In genomic region chr16:85453-85782, GRCh38 we compare ENCODE assay signal across 12 cellular contexts. TPM values are rescaled to one million over a fixed set of nuclear protein-coding genes. Genes with fewer than 3 reads are reported as not detected.
DNase-seq lines count a peak whose midpoint lies in the region; TF ChIP-seq lines count a peak whose summit lies in the region.
"Had no signal": no experiment of that assay in that cellular context is flagged by ENCODE, and none has a peak within 500 bp of the region (broad histone marks: within the 10 kb centered on the region; RNA-seq: fewer than 3 reads in every experiment).

No MANE protein-coding gene starts in this region.

- no peaks in the 10 kb centered on the region for H3K9me2 ChIP-seq in MM.1S (replicated peaks; ENCODE audit: insufficient read depth, low read length)

- 0 out of 2 replicates have a peak overlapping the region, but pooled peaks have one; percentile 9 for H3K9ac ChIP-seq in MM.1S (ENCODE audit: low read length)

- DNase-seq in MM.1S: no peak
- DNase-seq in chondrocyte (ENCODE audit: low spot score): no peak
- no peak for DNase-seq in progenitor cell of endocrine pancreas (ENCODE audit: low spot score, unreplicated experiment)
- DNase-seq in hippocampal formation (lab: John Stamatoyannopoulos, UW): no peak
- no peak for DNase-seq in DMS53 (lab: John Stamatoyannopoulos, UW)
- DNase-seq in NCI-H1105 (lab: John Stamatoyannopoulos, UW): no peak
- no peak for DNase-seq in NOMO-1 (lab: John Stamatoyannopoulos, UW; ENCODE audit: unreplicated experiment in 2 of 2)
- DNase-seq: BE2C, glutamatergic neuron, mesendoderm, NCI-H524 had no signal

- no peaks in the 10 kb centered on the region for H3K9me3 ChIP-seq in MM.1S (replicated peaks; ENCODE audit: insufficient read depth, low read length)
- H3K9me3 ChIP-seq: BE2C had no signal

- H3K4me3 ChIP-seq in ACC112 (ENCODE audit: low read depth, low read length) (no peak overlapping the region), MM.1S (ENCODE audit: low read length) (no peak overlapping the region)

- H3K27ac ChIP-seq in ACC112 (ENCODE audit: low read depth, low read length) (peak overlapping the region; percentile 48), MM.1S (ENCODE audit: low read length) (peak overlapping the region; percentile 67; the same call in 1 of the 2 replicates)

- H3K4me1 ChIP-seq in ACC112 (ENCODE audit: control insufficient read depth, insufficient read depth, low read length, unreplicated experiment) (peaks cover 35% of the 10 kb centered on the region), MM.1S (ENCODE audit: low read length) (peaks cover 23% of the 10 kb centered on the region)

- H3K9me3 Mint-ChIP-seq in chondrocyte (ENCODE audit: low read depth) (no peaks in the 10 kb centered on the region), progenitor cell of endocrine pancreas (ENCODE audit: low read depth) (no peaks in the 10 kb centered on the region)

- H3K4me3 Mint-ChIP-seq in chondrocyte (ENCODE audit: unreplicated experiment): no peak overlapping the region
- H3K4me3 Mint-ChIP-seq in progenitor cell of endocrine pancreas (ENCODE audit: low read depth): no peak overlapping the region

- H2AFZ ChIP-seq in ACC112 (ENCODE audit: low read length, unreplicated experiment): no peak overlapping the region
- H2AFZ ChIP-seq in MM.1S (ENCODE audit: low read length): no peak overlapping the region

- peak overlapping the region; percentile 8; the same call in 1 of the 2 replicates for H3K4me2 ChIP-seq in MM.1S (ENCODE audit: low read depth, low read length)

- H3K27me3 ChIP-seq in ACC112 (ENCODE audit: insufficient read depth, low read length) (no peaks in the 10 kb centered on the region), MM.1S (replicated peaks; ENCODE audit: insufficient read depth, low read length) (no peaks in the 10 kb centered on the region)
- H3K27me3 ChIP-seq: BE2C had no signal

- H3K79me2 ChIP-seq in ACC112 (ENCODE audit: control insufficient read depth, insufficient read depth, low read length, unreplicated experiment) (no peaks in the 10 kb centered on the region), MM.1S (ENCODE audit: low read length) (no peaks in the 10 kb centered on the region)

- peak overlapping the region; percentile 98 for H3K27ac Mint-ChIP-seq in chondrocyte (ENCODE audit: unreplicated experiment)
- H3K27ac Mint-ChIP-seq in progenitor cell of endocrine pancreas: peak overlapping the region; percentile 52

- H3K36me3 ChIP-seq in ACC112 (ENCODE audit: insufficient read depth, low read length) (peaks cover 4% of the 10 kb centered on the region; the same call in 1 of the 2 replicates), MM.1S (replicated peaks; ENCODE audit: insufficient read depth, low read length) (no peaks in the 10 kb centered on the region)

- peaks cover 4% of the 10 kb centered on the region; the same call in 1 of the 2 replicates for H3F3A ChIP-seq in MM.1S (ENCODE audit: insufficient read depth, low read length)

- no peak for TF ChIP-seq CTCF in MM.1S (IDR thresholded peaks at IDR 0.05; ENCODE audit: low read length)
- no peak for TF ChIP-seq CTCF in chondrocyte (IDR thresholded peaks at IDR 0.05)
- TF ChIP-seq CTCF in progenitor cell of endocrine pancreas (IDR thresholded peaks at IDR 0.05; ENCODE audit: unreplicated experiment): no peak

- H4K20me1 ChIP-seq in MM.1S (ENCODE audit: insufficient read depth, low read length): no peaks in the 10 kb centered on the region

- H3K36me3 Mint-ChIP-seq in chondrocyte (ENCODE audit: low read depth) (peaks cover 9% of the 10 kb centered on the region), progenitor cell of endocrine pancreas (ENCODE audit: insufficient read depth) (peaks cover 5% of the 10 kb centered on the region)

- H3K4me1 Mint-ChIP-seq in chondrocyte (ENCODE audit: low read depth) (peaks cover 31% of the 10 kb centered on the region), progenitor cell of endocrine pancreas (ENCODE audit: low read depth) (no peaks in the 10 kb centered on the region)

- H3K27me3 Mint-ChIP-seq in chondrocyte (ENCODE audit: low read depth): no peaks in the 10 kb centered on the region
- no peaks in the 10 kb centered on the region for H3K27me3 Mint-ChIP-seq in progenitor cell of endocrine pancreas

RNA-seq across cellular contexts. Expression of gene MPG, which starts 7.4 kb away (rescaled TPM):
- 52.6 to 65.4 TPM (median 61.1 TPM) in 3 replicates for total RNA-seq in chondrocyte
- 32.4 and 35.2 TPM in 2 replicates for total RNA-seq in progenitor cell of endocrine pancreas

RNA-seq across cellular contexts. Expression of gene RHBDF1, which starts 13.0 kb away (rescaled TPM):
- total RNA-seq in chondrocyte (52.4 to 55.5 TPM (median 52.7 TPM) in 3 replicates), progenitor cell of endocrine pancreas (51.3 and 58.2 TPM in 2 replicates)

RNA-seq across cellular contexts. Expression of gene SNRNP25, which starts 31.8 kb away (rescaled TPM):
- total RNA-seq in chondrocyte (27.7 to 40.5 TPM (median 28.0 TPM) in 3 replicates), progenitor cell of endocrine pancreas (52.0 and 53.9 TPM in 2 replicates)

RNA-seq across cellular contexts. Expression of gene POLR3K, which starts 32.0 kb away (rescaled TPM):
- total RNA-seq in chondrocyte (7.3 to 11.3 TPM (median 7.5 TPM) in 3 replicates), progenitor cell of endocrine pancreas (11.1 and 13.9 TPM in 2 replicates)

RNA-seq across cellular contexts. Expression of gene NPRL3, which starts 53.1 kb away (rescaled TPM):
- 32.0 to 39.6 TPM (median 35.4 TPM) in 3 replicates for total RNA-seq in chondrocyte
- 55.0 and 60.8 TPM in 2 replicates for total RNA-seq in progenitor cell of endocrine pancreas
